Comparison of ENCODE assay signal across 29 cellular contexts in the genomic region with DNA sequence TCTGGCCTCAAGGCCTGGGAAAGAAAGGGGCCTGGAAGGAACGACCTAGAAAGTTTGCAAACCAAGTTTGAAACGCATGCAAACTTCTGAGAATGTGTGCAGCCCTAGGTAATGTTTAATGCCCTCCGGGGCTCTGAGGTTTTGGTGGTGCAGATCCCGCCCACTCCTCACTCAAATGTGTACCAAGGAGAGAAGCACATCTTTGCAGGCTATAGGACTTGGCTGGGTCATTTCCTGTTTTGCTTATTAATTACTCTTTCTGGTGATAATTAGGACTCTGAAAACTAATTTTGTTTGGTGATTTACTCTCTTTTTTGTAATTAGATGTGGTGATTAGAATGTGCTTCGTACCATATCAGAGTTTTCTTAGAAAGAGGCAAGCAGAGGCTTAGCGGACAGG.
DNase-seq lines count a peak whose midpoint lies in the region; ATAC-seq, FAIRE-seq and TF ChIP-seq lines count a peak whose summit lies in the region.
"Had no signal": no experiment of that assay in that cellular context is flagged by ENCODE, and none has a peak within 500 bp of the region (broad histone marks: within the 10 kb centered on the region; RNA-seq: fewer than 3 reads in every experiment).

No MANE protein-coding gene starts in this region.

- H3K9me3 Mint-ChIP-seq in activated CD4-positive, alpha-beta T cell treated with anti-CD3 and anti-CD28 coated beads, Interleukin-2, amount 10 ng/mL, durations not matched to agents 24 days and 14 days, result no peaks in the 10 kb centered on the region
- H3K9me3 Mint-ChIP-seq: CD8-positive, alpha-beta memory T cell; GM23338; H9 had no signal

- H3K27ac Mint-ChIP-seq in activated CD4-positive, alpha-beta T cell treated with anti-CD3 and anti-CD28 coated beads, Interleukin-2, amount 10 ng/mL, durations not matched to agents 24 days and 14 days, result no peak overlapping the region
- H3K27ac Mint-ChIP-seq: CD14-positive monocyte; CD8-positive, alpha-beta memory T cell; GM23338; H9 had no signal

- peak; percentile 74 for ATAC-seq in HG02981 (IDR thresholded peaks at IDR 0.05; ENCODE audit: unreplicated experiment)
- ATAC-seq: GM23338 had no signal

- DNase-seq in activated CD4-positive, alpha-beta T cell treated with anti-CD3 and anti-CD28 coated beads, Interleukin-2, amount 10 ng/mL, durations not matched to agents 24 days and 14 days, result peak; percentile 25
- no peak for DNase-seq in activated CD4-positive, alpha-beta T cell treated with anti-CD3 and anti-CD28 coated beads for 48 hours
- peak; percentile 33 for DNase-seq in coronary artery (ENCODE audit: low spot score)
- DNase-seq in NCI-H187 treated with DMSO at 0.1 percent for 48 hours (lab: John Stamatoyannopoulos, UW), result no peak
- no peak for DNase-seq in GM12892 (ENCODE audit: insufficient read length)
- DNase-seq in NCI-H524 treated with DMSO at 0.1 percent for 48 hours (lab: John Stamatoyannopoulos, UW), result no peak
- no peak for DNase-seq in stimulated activated CD4-positive, alpha-beta T cell treated with anti-CD3 and anti-CD28 coated beads, Interleukin-12 subunit alpha, Interleukin-12 subunit beta, amount 100 ng/mL, for 4 hours
- DNase-seq: BE2C; Calu3; CD8-positive, alpha-beta memory T cell; DND-41; H9; KBM-7; MV-4-11; NCI-H1105; NCI-H1436 treated with DMSO at 0.1 percent for 48 hours; NCI-H1930; NCI-H2107; NCI-H524; NCI-H82; NK-92 treated with Interleukin-12 subunit alpha and Interleukin-12 subunit beta, amount 100 ng/mL, for 24 hours; PC-9; Right ventricle myocardium superior had no signal

- H3K4me3 Mint-ChIP-seq in activated CD4-positive, alpha-beta T cell treated with anti-CD3 and anti-CD28 coated beads, Interleukin-2, amount 10 ng/mL, durations not matched to agents 24 days and 14 days, result no peak overlapping the region
- H3K4me3 Mint-ChIP-seq: CD14-positive monocyte; CD8-positive, alpha-beta memory T cell; GM23338; H9 had no signal

- intact Hi-C loops in activated CD4-positive, alpha-beta T cell treated with anti-CD3 and anti-CD28 coated beads, Interleukin-2, amount 10 ng/mL, durations not matched to agents 24 days and 14 days (cut with micrococcal nuclease), result no loop called here

- TF ChIP-seq POLR2A in GM12892 (IDR thresholded peaks at IDR 0.05; ENCODE audit: low read depth, low read length), result no peak

- H3K27ac ChIP-seq in coronary artery, result no peak overlapping the region
- H3K27ac ChIP-seq: 22Rv1, PC-9, SJSA1 had no signal

- H3K4me1 Mint-ChIP-seq in activated CD4-positive, alpha-beta T cell treated with anti-CD3 and anti-CD28 coated beads, Interleukin-2, amount 10 ng/mL, durations not matched to agents 24 days and 14 days, result no peaks in the 10 kb centered on the region
- H3K4me1 Mint-ChIP-seq: CD14-positive monocyte; CD8-positive, alpha-beta memory T cell; GM23338 had no signal

- H3K4me3 ChIP-seq in coronary artery, result no peak overlapping the region
- H3K4me3 ChIP-seq: GM23338, PC-9, SJSA1 had no signal

- no peak for TF ChIP-seq CTCF in coronary artery (IDR thresholded peaks at IDR 0.05)

- no peaks in the 10 kb centered on the region for H3K36me3 Mint-ChIP-seq in activated CD4-positive, alpha-beta T cell treated with anti-CD3 and anti-CD28 coated beads, Interleukin-2, amount 10 ng/mL, durations not matched to agents 24 days and 14 days (ENCODE audit: low read depth)
- H3K36me3 Mint-ChIP-seq: CD14-positive monocyte; CD8-positive, alpha-beta memory T cell had no signal

- no peak for FAIRE-seq in GM12892 (lab: Jason Lieb, UNC)
- FAIRE-seq: GM19239 had no signal

- no peaks in the 10 kb centered on the region for H3K27me3 Mint-ChIP-seq in activated CD4-positive, alpha-beta T cell treated with anti-CD3 and anti-CD28 coated beads, Interleukin-2, amount 10 ng/mL, durations not matched to agents 24 days and 14 days
- H3K27me3 Mint-ChIP-seq: CD8-positive, alpha-beta memory T cell had no signal

Comparison
In these comparisons a context has a peak if more than half of its experiments do, and no peak if none do; other contexts are left out.
1. DNase-seq: peak in activated CD4-positive, alpha-beta T cell treated with anti-CD3 and anti-CD28 coated beads, Interleukin-2, amount 10 ng/mL, durations not matched to agents 24 days and 14 days (single experiment) and coronary artery (single experiment); none in activated CD4-positive, alpha-beta T cell treated with anti-CD3 and anti-CD28 coated beads for 48 hours (single experiment), NCI-H187 treated with DMSO at 0.1 percent for 48 hours (single experiment), GM12892 (single experiment), NCI-H524 treated with DMSO at 0.1 percent for 48 hours (single experiment) and stimulated activated CD4-positive, alpha-beta T cell treated with anti-CD3 and anti-CD28 coated beads, Interleukin-12 subunit alpha, Interleukin-12 subunit beta, amount 100 ng/mL, for 4 hours (single experiment).